Comparison of ENCODE assay signal across 1 cellular context in genomic region chr9:113352006-113352405, GRCh38.
TF ChIP-seq lines count a peak whose summit lies in the region.

No MANE protein-coding gene starts in this region.

TF ChIP-seq in HepG2, 621 proteins besides CTCF, POLR2A, EP300 and RAD21 (continued from another document):
- TF ChIP-seq NR2F1 (CRISPR knock-in tag; IDR thresholded peaks at IDR 0.05), result peak in 1 of 2 experiments; percentile 68; a peak in 2 of 4 replicates
- TF ChIP-seq MBD4 (IDR thresholded peaks at IDR 0.05; ENCODE audit: borderline replicate concordance, low read length), result no peak
- TF ChIP-seq TCF7 (IDR thresholded peaks at IDR 0.05; ENCODE audit: low read depth), result 0 out of 2 replicates have a peak, but pooled peaks have one; percentile 13
- TF ChIP-seq FOXA1 (IDR thresholded peaks at IDR 0.05), result no peak
- peak; percentile 34; the same call in 1 of the 2 replicates for TF ChIP-seq FOXA1 (CRISPR knock-in tag; IDR thresholded peaks at IDR 0.05)
- TF ChIP-seq BRF2 (CRISPR knock-in tag; IDR thresholded peaks at IDR 0.05), result no peak
- no peak for TF ChIP-seq ZNF546 (CRISPR knock-in tag; conservative IDR thresholded peaks at IDR 0.05)
- TF ChIP-seq ZNF597 (CRISPR knock-in tag; IDR thresholded peaks at IDR 0.05), result no peak
- TF ChIP-seq PTBP1 (IDR thresholded peaks at IDR 0.05; ENCODE audit: low read depth, low read length, poor library complexity, severe bottlenecking), result no peak
- TF ChIP-seq ZNF614 (CRISPR knock-in tag; IDR thresholded peaks at IDR 0.05; ENCODE audit: borderline replicate concordance), result no peak
- no peak for TF ChIP-seq SOX6 (IDR thresholded peaks at IDR 0.05)
- 0 out of 2 replicates have a peak, but pooled peaks have one; percentile 14 for TF ChIP-seq SOX6 (CRISPR knock-in tag; IDR thresholded peaks at IDR 0.05)
- TF ChIP-seq ZSCAN9 (CRISPR knock-in tag; IDR thresholded peaks at IDR 0.05; ENCODE audit: borderline replicate concordance), result no peak
- no peak for TF ChIP-seq PBX2 (CRISPR knock-in tag; IDR thresholded peaks at IDR 0.05)
- no peak for TF ChIP-seq GTF2F1 (IDR thresholded peaks at IDR 0.05; ENCODE audit: low read length)
- no peak for TF ChIP-seq ZNF296 (CRISPR knock-in tag; conservative IDR thresholded peaks at IDR 0.05)
- TF ChIP-seq NR2F2 (IDR thresholded peaks at IDR 0.05; ENCODE audit: borderline replicate concordance, low read depth), result no peak
- TF ChIP-seq PRDM15 (CRISPR knock-in tag; IDR thresholded peaks at IDR 0.05), result no peak
- TF ChIP-seq MIER2 (CRISPR knock-in tag; IDR thresholded peaks at IDR 0.05), result no peak
- no peak for TF ChIP-seq HNF4A (CRISPR knock-in tag; IDR thresholded peaks at IDR 0.05)
TF ChIP-seq in HepG2: peak in this region for 15.
